In genomic region chr3:140760324-140761075, GRCh38 we compare ENCODE assay signal across 15 cellular contexts.
DNase-seq lines count a peak whose midpoint lies in the region; ATAC-seq and TF ChIP-seq lines count a peak whose summit lies in the region.
"Had no signal": no experiment of that assay in that cellular context is flagged by ENCODE, and none has a peak within 500 bp of the region (broad histone marks: within the 10 kb centered on the region; RNA-seq: fewer than 3 reads in every experiment).

No MANE protein-coding gene starts in this region.

- H3K36me3 Mint-ChIP-seq in osteocyte (ENCODE audit: unreplicated experiment) = no peaks in the 10 kb centered on the region
- H3K36me3 Mint-ChIP-seq: CD14-positive monocyte; CD8-positive, alpha-beta T cell had no signal

- H3K4me3 ChIP-seq in lung = no peak overlapping the region

- no peaks in the 10 kb centered on the region for H3K36me3 ChIP-seq in lung (ENCODE audit: control insufficient read depth in 2 of 2, insufficient read depth in 2 of 2, low read length in 2 of 2)

- no peak for DNase-seq in stimulated activated naive CD8-positive, alpha-beta T cell treated with anti-CD3 and anti-CD28 coated beads, Interleukin-15, amount 100 ng/mL, for 72 hours
- DNase-seq in stimulated activated naive CD8-positive, alpha-beta T cell treated with anti-CD3 and anti-CD28 coated beads, Interleukin-15, Interleukin-2, amounts not matched to agents 100 U/mL and 50 U/mL, for 24 hours = no peak
- DNase-seq in lung (ENCODE audit: low spot score) = peak; percentile 23
- DNase-seq in osteocyte (ENCODE audit: extremely low spot score, unreplicated experiment) = peak; percentile 62
- no peak for DNase-seq in germinal center (ENCODE audit: low spot score)
- no peak for DNase-seq in NCI-H2227 (lab: John Stamatoyannopoulos, UW; ENCODE audit: unreplicated experiment)
- DNase-seq: Caco-2; CD8-positive, alpha-beta T cell; DMS53; GF-D8; IMR-90 had no signal

- 85% methylated on average over 4 of the region's 4 CpGs for WGBS in lung, 2 donors

- H3K9me3 ChIP-seq in lung (ENCODE audit: control insufficient read depth in 2 of 2, insufficient read depth in 1 of 2, low read length in 1 of 2) = no peaks in the 10 kb centered on the region
- H3K9me3 ChIP-seq: Caco-2 had no signal

- H3K27ac ChIP-seq in lung (ENCODE audit: low read depth in 1 of 2, low read length in 1 of 2) = no peak overlapping the region
- H3K27ac ChIP-seq: 22Rv1 had no signal

- H3K9me3 Mint-ChIP-seq in stimulated activated naive CD8-positive, alpha-beta T cell treated with anti-CD3 and anti-CD28 coated beads, Interleukin-15, amount 100 ng/mL, for 72 hours = no peaks in the 10 kb centered on the region
- no peaks in the 10 kb centered on the region for H3K9me3 Mint-ChIP-seq in osteocyte (ENCODE audit: unreplicated experiment)
- H3K9me3 Mint-ChIP-seq: CD8-positive, alpha-beta T cell had no signal

- H3K27me3 Mint-ChIP-seq in stimulated activated naive CD8-positive, alpha-beta T cell treated with anti-CD3 and anti-CD28 coated beads, Interleukin-15, amount 100 ng/mL, for 72 hours = no peaks in the 10 kb centered on the region
- peaks cover 92% of the 10 kb centered on the region for H3K27me3 Mint-ChIP-seq in osteocyte (ENCODE audit: unreplicated experiment)

- peaks cover 8% of the 10 kb centered on the region for H3K4me1 Mint-ChIP-seq in stimulated activated naive CD8-positive, alpha-beta T cell treated with anti-CD3 and anti-CD28 coated beads, Interleukin-15, amount 100 ng/mL, for 72 hours
- H3K4me1 Mint-ChIP-seq in osteocyte (ENCODE audit: unreplicated experiment) = no peaks in the 10 kb centered on the region

- no peaks in the 10 kb centered on the region for H3K27me3 ChIP-seq in lung (ENCODE audit: control insufficient read depth, insufficient read depth)

- ATAC-seq in stimulated activated naive CD8-positive, alpha-beta T cell treated with anti-CD3 and anti-CD28 coated beads, Interleukin-15, amount 100 ng/mL, for 72 hours = peak; percentile 31
- ATAC-seq in stimulated activated naive CD8-positive, alpha-beta T cell treated with anti-CD3 and anti-CD28 coated beads, Interleukin-15, Interleukin-2, amounts not matched to agents 100 U/mL and 50 U/mL, for 24 hours = no peak
- ATAC-seq in lung (ENCODE audit: insufficient read depth, low FRiP score) (no peak), HG03378 (IDR thresholded peaks at IDR 0.05; ENCODE audit: unreplicated experiment) (no peak)
- ATAC-seq: CD8-positive, alpha-beta T cell; HCT116 had no signal

- no peak for TF ChIP-seq CTCF in lung (IDR thresholded peaks at IDR 0.05; ENCODE audit: control extremely low read depth, extremely low read depth)
- TF ChIP-seq CTCF in osteocyte (IDR thresholded peaks at IDR 0.05) = no peak

- no peak overlapping the region for H3K27ac Mint-ChIP-seq in stimulated activated naive CD8-positive, alpha-beta T cell treated with anti-CD3 and anti-CD28 coated beads, Interleukin-15, amount 100 ng/mL, for 72 hours
- no peak overlapping the region for H3K27ac Mint-ChIP-seq in osteocyte (ENCODE audit: unreplicated experiment)
- H3K27ac Mint-ChIP-seq: CD14-positive monocyte; CD8-positive, alpha-beta T cell had no signal

- H3K4me3 Mint-ChIP-seq in stimulated activated naive CD8-positive, alpha-beta T cell treated with anti-CD3 and anti-CD28 coated beads, Interleukin-15, amount 100 ng/mL, for 72 hours = no peak overlapping the region
- H3K4me3 Mint-ChIP-seq in osteocyte (ENCODE audit: unreplicated experiment) = no peak overlapping the region
- H3K4me3 Mint-ChIP-seq: CD14-positive monocyte; CD8-positive, alpha-beta T cell had no signal

- peaks cover 0 to 1% of the 10 kb centered on the region in 2 donors for H3K4me1 ChIP-seq in lung (ENCODE audit: control insufficient read depth in 2 of 2, insufficient read depth in 2 of 2, low read length in 2 of 2)
- H3K4me1 ChIP-seq: Caco-2 had no signal

Comparison
In these comparisons a context has a peak if more than half of its experiments do, and no peak if none do; other contexts are left out.
1. DNase-seq: peak in lung (single experiment) and osteocyte (single experiment); none in stimulated activated naive CD8-positive, alpha-beta T cell treated with anti-CD3 and anti-CD28 coated beads, Interleukin-15, amount 100 ng/mL, for 72 hours (0 of 2), stimulated activated naive CD8-positive, alpha-beta T cell treated with anti-CD3 and anti-CD28 coated beads, Interleukin-15, Interleukin-2, amounts not matched to agents 100 U/mL and 50 U/mL, for 24 hours (single experiment), germinal center (single experiment) and NCI-H2227 (single experiment).